In genomic region chr22:41469218-41469851, GRCh38 we compare ENCODE assay signal across 8 cellular contexts. TPM values are rescaled to one million over a fixed set of nuclear protein-coding genes. Genes with fewer than 3 reads are reported as not detected.
A peak's percentile ranks its signal among the peaks of the same experiment; 100 is the strongest.
DNase-seq lines count a peak whose midpoint lies in the region; ATAC-seq and TF ChIP-seq lines count a peak whose summit lies in the region.

No MANE protein-coding gene starts in this region.

- H3F3A ChIP-seq in smooth muscle cell (ENCODE audit: low read depth): no peaks in the 10 kb centered on the region

- no peaks in the 10 kb centered on the region for H3K27me3 Mint-ChIP-seq in IgD-negative memory B cell
- H3K27me3 Mint-ChIP-seq in activated naive CD8-positive, alpha-beta T cell: no peaks in the 10 kb centered on the region

- peak overlapping the region; percentile 88 to 99 (median 92) for H3K4me3 Mint-ChIP-seq in IgD-negative memory B cell
- H3K4me3 Mint-ChIP-seq in activated naive CD8-positive, alpha-beta T cell: peak overlapping the region; percentile 89

- H3K36me3 ChIP-seq in hepatocyte (replicated peaks; ENCODE audit: insufficient read depth, low read depth) (peaks cover 4% of the 10 kb centered on the region), smooth muscle cell (ENCODE audit: low read depth) (peaks cover 7% of the 10 kb centered on the region)

- H4K20me1 ChIP-seq in hepatocyte (ENCODE audit: insufficient read depth, poor library complexity, severe bottlenecking) (no peaks in the 10 kb centered on the region), smooth muscle cell (ENCODE audit: low read depth) (peaks cover 20% of the 10 kb centered on the region)

- H3K27me3 ChIP-seq in AG04450 (ENCODE audit: control insufficient read depth, insufficient read depth, low read length) (no peaks in the 10 kb centered on the region), hepatocyte (no peaks in the 10 kb centered on the region), smooth muscle cell (ENCODE audit: low read depth) (no peaks in the 10 kb centered on the region)

- DNase-seq in AG04450 (ENCODE audit: low read depth, low spot score) (no peak), hepatocyte (ENCODE audit: low spot score) (peak; percentile 66), smooth muscle cell (lab: John Stamatoyannopoulos, UW; ENCODE audit: unreplicated experiment) (no peak)
- no peak for DNase-seq in effector CD4-positive, alpha-beta T cell

- no peaks in the 10 kb centered on the region for H3K36me3 Mint-ChIP-seq in IgD-negative memory B cell
- H3K36me3 Mint-ChIP-seq in activated naive CD8-positive, alpha-beta T cell: peaks cover 10% of the 10 kb centered on the region

- POLR2A ChIA-PET in AG04450 (lab: Yijun Ruan, JAX): interaction anchor here (0.5 to 2.6 kb wide), 11 partner anchors 10 to 183 kb away, joined by 3 to 24 read pairs (median 7); partner anchors contain the start of genes DESI1, PMM1, RANGAP1 and TEF

- no peaks in the 10 kb centered on the region for H3K9me3 Mint-ChIP-seq in IgD-negative memory B cell
- H3K9me3 Mint-ChIP-seq in activated naive CD8-positive, alpha-beta T cell (ENCODE audit: low read depth): no peaks in the 10 kb centered on the region

- no peaks in the 10 kb centered on the region for H3K9me2 ChIP-seq in hepatocyte (replicated peaks; ENCODE audit: insufficient read depth)

- WGBS in hepatocyte (ENCODE audit: low lambda C conversion rate, missing lambda C conversion rate): 3% methylated on average over 30 of the region's 30 CpGs
- 3% methylated on average over 30 of the region's 30 CpGs for WGBS in smooth muscle cell (ENCODE audit: low lambda C conversion rate)

- H3K4me1 ChIP-seq in hepatocyte (ENCODE audit: insufficient read depth): peaks cover 11% of the 10 kb centered on the region
- H3K4me1 ChIP-seq in smooth muscle cell (ENCODE audit: low read depth): peaks cover 15% of the 10 kb centered on the region

- H3K4me1 Mint-ChIP-seq in IgD-negative memory B cell: peaks cover 30 to 53% (median 35%) of the 10 kb centered on the region in 3 donors
- H3K4me1 Mint-ChIP-seq in activated naive CD8-positive, alpha-beta T cell (ENCODE audit: low read depth): peaks cover 64% of the 10 kb centered on the region

- CTCF ChIA-PET in AG04450 (lab: Charles Lee): interaction anchor here (0.6 to 3.0 kb wide), 3 partner anchors 27 to 67 kb away, joined by 3 to 15 read pairs (median 3); no protein-coding TSS in a partner anchor

- peak overlapping the region; percentile 27 for H2AFZ ChIP-seq in hepatocyte
- H2AFZ ChIP-seq in smooth muscle cell (ENCODE audit: low read depth): peak overlapping the region; percentile 76

- H3K4me2 ChIP-seq in hepatocyte (peak overlapping the region; percentile 87), smooth muscle cell (peak overlapping the region; percentile 93)

- peaks cover 92% of the 10 kb centered on the region for H3K79me2 ChIP-seq in hepatocyte
- H3K79me2 ChIP-seq in smooth muscle cell (ENCODE audit: low read depth): peaks cover 91% of the 10 kb centered on the region

- H3K9ac ChIP-seq in smooth muscle cell (ENCODE audit: low read depth): peak overlapping the region; percentile 90

- peak overlapping the region; percentile 98 for H3K4me3 ChIP-seq in AG04450 (ENCODE audit: low read depth, low read length)
- peak overlapping the region; percentile 6 for H3K4me3 ChIP-seq in hepatocyte
- H3K4me3 ChIP-seq in smooth muscle cell: peak overlapping the region; percentile 85

- TF ChIP-seq CTCF in AG04450 (IDR thresholded peaks at IDR 0.05; ENCODE audit: low read depth, low read length) (no peak), hepatocyte (IDR thresholded peaks at IDR 0.05; ENCODE audit: poor library complexity) (no peak), smooth muscle cell (IDR thresholded peaks at IDR 0.05; ENCODE audit: borderline replicate concordance, insufficient read depth, poor library complexity, severe bottlenecking) (no peak)

- no peaks in the 10 kb centered on the region; the same call in 1 of the 2 replicates for H3K9me3 ChIP-seq in AG04450 (ENCODE audit: control insufficient read depth, insufficient read depth, low read length)
- no peaks in the 10 kb centered on the region for H3K9me3 ChIP-seq in hepatocyte (ENCODE audit: low read depth)
- no peaks in the 10 kb centered on the region for H3K9me3 ChIP-seq in smooth muscle cell (replicated peaks; ENCODE audit: low read depth)

- ATAC-seq in GM18909 (IDR thresholded peaks at IDR 0.05; ENCODE audit: poor library complexity, unreplicated experiment) (peak; percentile 6), HG02852 (IDR thresholded peaks at IDR 0.05; ENCODE audit: unreplicated experiment) (no peak)

- H3K27ac Mint-ChIP-seq in IgD-negative memory B cell: peak overlapping the region; percentile 95 to 100 (median 99)
- H3K27ac Mint-ChIP-seq in activated naive CD8-positive, alpha-beta T cell: peak overlapping the region; percentile 99

- H3K27ac ChIP-seq in AG04450 (ENCODE audit: low read depth, low read length): peak overlapping the region; percentile 86
- H3K27ac ChIP-seq in hepatocyte: peak overlapping the region; percentile 90
- H3K27ac ChIP-seq in smooth muscle cell (ENCODE audit: low read depth): peak overlapping the region; percentile 88

RNA-seq across cellular contexts. Expression of gene ACO2, which starts 0.4 kb away (rescaled TPM):
- 32.2 and 44.4 TPM in 2 replicates for polyA plus RNA-seq in AG04450 (2011; rRNA removed)
- 34.1 and 49.3 TPM in 2 replicates for polyA minus RNA-seq in AG04450 (2011; rRNA and poly(A)+ RNA removed)
- polyA plus RNA-seq in IgD-negative memory B cell: 132 TPM
- 111 and 129 TPM in 2 replicates for total RNA-seq in hepatocyte
- 167 and 196 TPM in 2 replicates for polyA plus RNA-seq in hepatocyte
- 33.0 and 33.4 TPM in 2 replicates for total RNA-seq in smooth muscle cell
- polyA plus RNA-seq in smooth muscle cell: 72.1 and 85.5 TPM in 2 replicates

RNA-seq across cellular contexts. Expression of gene PHF5A, which starts 0.8 kb away (rescaled TPM):
- polyA plus RNA-seq in AG04450 (2011; rRNA removed): 47.9 and 53.8 TPM in 2 replicates
- 24.9 and 32.2 TPM in 2 replicates for polyA minus RNA-seq in AG04450 (2011; rRNA and poly(A)+ RNA removed)
- polyA plus RNA-seq in IgD-negative memory B cell: 23.8 TPM
- 55.2 and 59.9 TPM in 2 replicates for total RNA-seq in hepatocyte
- 16.8 and 21.9 TPM in 2 replicates for polyA plus RNA-seq in hepatocyte
- total RNA-seq in smooth muscle cell: 28.3 and 42.7 TPM in 2 replicates
- 19.4 and 24.2 TPM in 2 replicates for polyA plus RNA-seq in smooth muscle cell

RNA-seq across cellular contexts. Expression of gene TOB2, which starts 22.7 kb away (rescaled TPM):
- 25.9 and 27.0 TPM in 2 replicates for polyA plus RNA-seq in AG04450 (2011; rRNA removed)
- polyA minus RNA-seq in AG04450 (2011; rRNA and poly(A)+ RNA removed): 33.8 and 40.4 TPM in 2 replicates
- polyA plus RNA-seq in IgD-negative memory B cell: 52.2 TPM
- 33.2 and 37.8 TPM in 2 replicates for total RNA-seq in hepatocyte
- polyA plus RNA-seq in hepatocyte: 30.8 and 38.5 TPM in 2 replicates
- total RNA-seq in smooth muscle cell: 17.9 and 19.7 TPM in 2 replicates
- polyA plus RNA-seq in smooth muscle cell: 25.6 and 27.0 TPM in 2 replicates

Comparison
In these comparisons a context has a peak if more than half of its experiments do, and no peak if none do; other contexts are left out.
1. H3K4me3 ChIP-seq: peak in every context shown above with its lines; median percentile 98 in AG04450; 85 in smooth muscle cell; 6 in hepatocyte.